ENCODE assay signal across 8 cellular contexts in genomic region chr22:50525104-50525958, GRCh38. TPM values are rescaled to one million over a fixed set of nuclear protein-coding genes. Genes with fewer than 3 reads are reported as not detected.
DNase-seq lines count a peak whose midpoint lies in the region; ATAC-seq, FAIRE-seq and TF ChIP-seq lines count a peak whose summit lies in the region.

A gene with protein sequence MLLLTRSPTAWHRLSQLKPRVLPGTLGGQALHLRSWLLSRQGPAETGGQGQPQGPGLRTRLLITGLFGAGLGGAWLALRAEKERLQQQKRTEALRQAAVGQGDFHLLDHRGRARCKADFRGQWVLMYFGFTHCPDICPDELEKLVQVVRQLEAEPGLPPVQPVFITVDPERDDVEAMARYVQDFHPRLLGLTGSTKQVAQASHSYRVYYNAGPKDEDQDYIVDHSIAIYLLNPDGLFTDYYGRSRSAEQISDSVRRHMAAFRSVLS (minus strand): TSS chr22:50525598. CDS start chr22:50524411, 1,187 bp downstream.

- TF ChIP-seq CTCF in GM12873 (IDR thresholded peaks at IDR 0.05; ENCODE audit: insufficient read depth, low read depth, low read length, missing control alignments): peak; percentile 63
- TF ChIP-seq CTCF in psoas muscle (IDR thresholded peaks at IDR 0.05): peak; percentile 44

- DNase-seq in NCI-H1436 (lab: John Stamatoyannopoulos, UW) (peak; percentile 96), amniotic stem cell (lab: John Stamatoyannopoulos, UW) (peak; percentile 95), left ventricle myocardium superior (peak; percentile 99), psoas muscle (peak; percentile 96 to 98), urothelium cell line (ENCODE audit: low spot score) (peak; percentile 99)

- 0 to 1% (median 0%) methylated on average over 66 to 99 of the region's 99 CpGs for WGBS in psoas muscle, 3 donors

- intact Hi-C loops in T-helper 1 cell treated with Interleukin-12 subunit alpha and Interleukin-12 subunit beta and Interleukin-4 antibody, amounts not matched to agents 30 ng/mL and 1 ng/mL, for 36 hours (cut with micrococcal nuclease): loop anchor here (1.0 to 5.0 kb wide), 6 partner anchors 17 to 563 kb away; partner anchors contain the start of genes CHKB, NCAPH2 and PIM3
- intact Hi-C loops in left ventricle myocardium superior (cut with micrococcal nuclease): no loop called here
- intact Hi-C loops in psoas muscle (cut with DNase I): loop anchor here in 1 of 2 donors (5.0 kb wide), 1 partner anchor 37 kb away; the partner anchor contains the start of gene SYCE3

- H3K4me1 ChIP-seq in psoas muscle: peaks cover 18% of the 10 kb centered on the region

- H3K9me3 ChIP-seq in psoas muscle: no peaks in the 10 kb centered on the region

- ATAC-seq in HG02759 (IDR thresholded peaks at IDR 0.05; ENCODE audit: unreplicated experiment): peak; percentile 48
- ATAC-seq in left ventricle myocardium superior: peak; percentile 75
- peak; percentile 84 to 90 (median 86) for ATAC-seq in psoas muscle

- FAIRE-seq in urothelium cell line (lab: Jason Lieb, UNC): peak; percentile 81

- peaks cover 0 to 16% (median 11%) of the 10 kb centered on the region in 3 donors for H3K27me3 ChIP-seq in psoas muscle (ENCODE audit: insufficient read depth in 3 of 3, low read length in 2 of 3)

- H3K27ac ChIP-seq in psoas muscle: peak within 1 kb of the TSS; percentile 90

- peaks cover 0 to 37% of the 10 kb centered on the region in 2 donors for H3K36me3 ChIP-seq in psoas muscle (ENCODE audit: insufficient read depth in 1 of 2, low read depth in 1 of 2)

- H3K4me3 ChIP-seq in psoas muscle: peak within 1 kb of the TSS; percentile 95

RNA-seq across cellular contexts. Expression of the gene that starts here (rescaled TPM):
- total RNA-seq in T-helper 1 cell treated with Interleukin-12 subunit alpha and Interleukin-12 subunit beta and Interleukin-4 antibody, amounts not matched to agents 30 ng/mL and 1 ng/mL, for 36 hours: 9.5 and 11.0 TPM in 2 replicates
- 1.3 TPM for total RNA-seq in left ventricle myocardium superior
- total RNA-seq in psoas muscle: under 1 TPM in 1 of 4 donors, not detected in 3; 0.97 TPM
- polyA plus RNA-seq in psoas muscle: under 1 TPM in 2 of 3 donors, not detected in 1; 0.99 to 1.00 TPM

Comparison
In these comparisons a context has a peak if more than half of its experiments do, and no peak if none do; other contexts are left out.
1. Peak in every context shown above with its lines: DNase-seq, ATAC-seq, H3K4me3 ChIP-seq and H3K27ac ChIP-seq.
2. Peak in DNase-seq, ATAC-seq, H3K4me3 ChIP-seq and H3K27ac ChIP-seq in psoas muscle; RNA of the gene not detected or under 1 TPM.